1 cellular context compared by ENCODE assay signal in the genomic region with DNA sequence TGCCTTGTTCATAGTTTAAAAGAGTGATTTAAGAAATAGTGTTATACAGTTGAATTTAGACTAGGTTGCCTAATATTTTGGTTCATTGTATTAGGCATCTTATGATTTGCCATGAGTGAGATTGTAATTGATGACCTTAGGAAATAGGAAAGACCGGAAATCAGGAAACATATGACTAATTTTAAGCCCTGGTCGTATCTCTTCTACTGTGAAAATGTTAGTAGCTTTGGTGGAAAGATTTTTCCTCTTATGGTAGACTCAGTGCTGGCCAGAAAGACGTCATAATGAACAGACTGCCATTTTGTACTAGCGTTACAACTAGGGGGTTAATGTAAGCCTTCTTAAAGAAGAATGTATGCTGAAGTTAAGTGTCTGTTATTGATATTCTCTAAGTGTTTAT.
TF ChIP-seq lines count a peak whose summit lies in the region.

No MANE protein-coding gene starts in this region.

TF ChIP-seq in endothelial cell of umbilical vein, 7 proteins besides CTCF, POLR2A, EP300 and RAD21:
- TF ChIP-seq POLR2AphosphoS5 (IDR thresholded peaks at IDR 0.05; ENCODE audit: insufficient read depth, low read depth, low read length) (no peak), FOS (IDR thresholded peaks at IDR 0.05; ENCODE audit: borderline replicate concordance, insufficient read depth, low read length) (peak; percentile 23), JUN (IDR thresholded peaks at IDR 0.05; ENCODE audit: borderline replicate concordance, insufficient read depth, insufficient read length, low read depth) (peak; percentile 35)
